In genomic region chr11:131311746-131312145, GRCh38 we compare ENCODE assay signal across 12 cellular contexts. TPM values are rescaled to one million over a fixed set of nuclear protein-coding genes. Genes with fewer than 3 reads are reported as not detected.
"Had no signal": no experiment of that assay in that cellular context is flagged by ENCODE, and none has a peak within 500 bp of the region (broad histone marks: within the 10 kb centered on the region; RNA-seq: fewer than 3 reads in every experiment).

No MANE protein-coding gene starts in this region.

- H3K27me3 ChIP-seq: esophagus muscularis mucosa, uterus had no signal

- ATAC-seq: activated CD4-positive, alpha-beta T cell treated with anti-CD3 and anti-CD28 coated beads for 36 hours; lower lobe of right lung; stimulated activated naive CD8-positive, alpha-beta T cell treated with anti-CD3 and anti-CD28 coated beads, Interleukin-15, Interleukin-2, amounts not matched to agents 100 U/mL and 50 U/mL, for 24 hours had no signal

- H3K9me3 ChIP-seq: esophagus muscularis mucosa, lower lobe of right lung, sigmoid colon, uterus had no signal

- H3K4me3 ChIP-seq: esophagus muscularis mucosa, lower lobe of right lung, sigmoid colon, uterus had no signal

- H3K27ac ChIP-seq: esophagus muscularis mucosa, lower lobe of right lung, sigmoid colon, uterus, WERI-Rb-1 had no signal

- H3K36me3 ChIP-seq: esophagus muscularis mucosa, lower lobe of right lung, sigmoid colon, uterus, WERI-Rb-1 had no signal

- H3K4me1 ChIP-seq: esophagus muscularis mucosa, lower lobe of right lung, sigmoid colon, uterus had no signal

- DNase-seq: activated CD4-positive, alpha-beta memory T cell treated with anti-CD3 and anti-CD28 coated beads, Interleukin-2, amount 10 ng/mL, durations not matched to agents 7 days and 5 days; activated CD4-positive, alpha-beta T cell treated with anti-CD3 and anti-CD28 coated beads for 36 hours; activated gamma-delta T cell treated with Interleukin-2 at 50 U/mL for 16 hours; activated naive CD8-positive, alpha-beta T cell treated with anti-CD3 and anti-CD28 coated beads for 36 hours; activated T-cell treated with anti-CD3 and anti-CD28 coated beads, Interleukin-2, amount 50 U/mL, for 48 hours; hypothalamus; lower lobe of right lung; sigmoid colon; stimulated activated naive CD8-positive, alpha-beta T cell treated with anti-CD3 and anti-CD28 coated beads, Interleukin-15, Interleukin-2, amounts not matched to agents 100 U/mL and 50 U/mL, for 24 hours; uterus; WERI-Rb-1 had no signal

RNA-seq across cellular contexts. Expression of gene NTM, which starts 58.7 kb away (rescaled TPM):
- total RNA-seq: activated CD4-positive, alpha-beta memory T cell treated with anti-CD3 and anti-CD28 coated beads, Interleukin-2, amount 10 ng/mL, durations not matched to agents 7 days and 5 days; activated CD4-positive, alpha-beta T cell treated with anti-CD3 and anti-CD28 coated beads for 36 hours; activated naive CD8-positive, alpha-beta T cell treated with anti-CD3 and anti-CD28 coated beads for 36 hours had no signal
